17 cellular contexts compared by ENCODE assay signal in genomic region chr5:92874790-92875189, GRCh38.
DNase-seq lines count a peak whose midpoint lies in the region; ATAC-seq, FAIRE-seq and TF ChIP-seq lines count a peak whose summit lies in the region.
"Had no signal": no experiment of that assay in that cellular context is flagged by ENCODE, and none has a peak within 500 bp of the region (broad histone marks: within the 10 kb centered on the region; RNA-seq: fewer than 3 reads in every experiment).

No MANE protein-coding gene starts in this region.

- DNase-seq in HepG2 (ENCODE audit: low spot score) (no peak), right lobe of liver (no peak), amniotic epithelial cell (ENCODE audit: low read depth) (peak; percentile 8), NCI-H1930 (lab: John Stamatoyannopoulos, UW) (no peak), HK-2 (ENCODE audit: unreplicated experiment) (no peak)
- DNase-seq: 8988T; C1 segment of cervical spinal cord; Caco-2; CD4-positive, CD25-positive, alpha-beta regulatory T cell; CD8-positive, alpha-beta T cell; DMS53; DMS79 treated with DMSO at 0.1 percent for 48 hours; H9 had no signal

- TF ChIP-seq CTCF in HepG2 (CRISPR knock-in tag; IDR thresholded peaks at IDR 0.05) (no peak), right lobe of liver (IDR thresholded peaks at IDR 0.05) (no peak), HEK293 (tag by site-specific recombination; IDR thresholded peaks at IDR 0.05) (no peak)

- CTCF ChIA-PET in HepG2 (lab: Yijun Ruan, JAX; ENCODE audit: low intra/inter-chr PET ratio, low total read pairs): no interaction called here
- CTCF ChIA-PET in HEK293 (lab: Yijun Ruan, JAX): interaction anchor here (1.2 kb wide), 1 partner anchor 284 kb away, joined by 3 read pairs; no protein-coding TSS in a partner anchor

- H3K4me3 ChIP-seq in HepG2 (replicated peaks in 1 of 3; ENCODE audit: insufficient read depth in 1 of 3, low read depth in 2 of 3, low read length in 3 of 3) (no peak overlapping the region), right lobe of liver (no peak overlapping the region), HEK293 (ENCODE audit: low read depth, low read length) (no peak overlapping the region)
- H3K4me3 ChIP-seq: GM23338 had no signal

- H3K79me2 ChIP-seq in HepG2 (ENCODE audit: insufficient read depth, low read length): no peaks in the 10 kb centered on the region

- no peak for FAIRE-seq in HepG2 (lab: Jason Lieb, UNC)
- FAIRE-seq: GM12892 had no signal

- no TSS peak for BruUV-seq in HepG2 (replicated peaks; lab: Mats Ljungman, UMichigan)

- H3K36me3 ChIP-seq in HepG2 (replicated peaks in 1 of 2; ENCODE audit: control insufficient read depth in 1 of 2, insufficient read depth in 2 of 2, low read length in 2 of 2) (no peaks in the 10 kb centered on the region), right lobe of liver (no peaks in the 10 kb centered on the region), HEK293 (ENCODE audit: control insufficient read depth in 2 of 2, insufficient read depth in 1 of 2, low read length in 2 of 2) (no peaks in the 10 kb centered on the region)

- H4K20me1 ChIP-seq in HepG2 (ENCODE audit: insufficient read depth, low read length): no peaks in the 10 kb centered on the region

- H3K9me3 ChIP-seq in HepG2 (ENCODE audit: low read length) (peaks cover 17% of the 10 kb centered on the region), right lobe of liver (peaks cover 0 to 4% (median 0%) of the 10 kb centered on the region in 4 donors), HEK293 (ENCODE audit: control insufficient read depth, insufficient read depth, low read depth, low read length) (no peaks in the 10 kb centered on the region)

- no peaks in the 10 kb centered on the region; a peak in 2 of 5 replicates for H3K27me3 ChIP-seq in HepG2 (ENCODE audit: control insufficient read depth in 1 of 2, insufficient read depth in 2 of 2, low read length in 2 of 2)
- H3K27me3 ChIP-seq in right lobe of liver: no peaks in the 10 kb centered on the region

- H3K9ac ChIP-seq in HepG2 (ENCODE audit: insufficient read depth, low read depth, low read length): no peak overlapping the region

- ATAC-seq in HepG2: no peak
- ATAC-seq in right lobe of liver: no peak
- ATAC-seq in GM18520 (IDR thresholded peaks at IDR 0.05; ENCODE audit: unreplicated experiment): no peak
- ATAC-seq: CD8-positive, alpha-beta T cell; GM23338 had no signal

- H3K4me2 ChIP-seq in HepG2 (ENCODE audit: low read depth, low read length): no peak overlapping the region
- H3K4me2 ChIP-seq: GM23338 had no signal

- H3K27ac ChIP-seq in HepG2 (ENCODE audit: extremely low read length, insufficient read depth, low read length): no peak overlapping the region
- H3K27ac ChIP-seq in right lobe of liver: no peak overlapping the region
- no peak overlapping the region for H3K27ac ChIP-seq in HEK293 (ENCODE audit: extremely low read depth, low read depth, low read length)

- no peak for TF ChIP-seq EP300 in HepG2 (IDR thresholded peaks at IDR 0.05; ENCODE audit: low read depth in 2 of 2, low read length in 2 of 2)
- no peak for TF ChIP-seq EP300 in HepG2 (CRISPR knock-in tag; IDR thresholded peaks at IDR 0.05; ENCODE audit: borderline replicate concordance)

- 2% methylated on average over 2 of the region's 2 CpGs for WGBS in HepG2 (ENCODE audit: low lambda C conversion rate)
- 76% methylated on average over 2 of the region's 2 CpGs for WGBS in right lobe of liver (ENCODE audit: insufficient coverage, low coverage, low lambda C conversion rate, missing lambda C conversion rate)

- POLR2A ChIA-PET in HepG2 (lab: Yijun Ruan, JAX) (no interaction called here), HEK293 (lab: Yijun Ruan, JAX) (no interaction called here)

- in situ Hi-C loops in HepG2 (cut with HindIII; ENCODE audit: extremely low pct_ligation_motif_present, low pct_unique_long_range_greater_than_20kb): loop anchor here (25.0 kb wide), 1 partner anchor 913 kb away; no protein-coding TSS in a partner anchor

- intact Hi-C loops in HepG2 (cut with micrococcal nuclease; ENCODE audit: unreplicated experiment): no loop called here
- intact Hi-C loops in right lobe of liver (cut with DNase I): no loop called here

- no peak for TF ChIP-seq POLR2A in HepG2 (IDR thresholded peaks at IDR 0.05; ENCODE audit: insufficient read depth in 1 of 2, low read depth in 2 of 2, low read length in 2 of 2)
- no peak for TF ChIP-seq POLR2A in right lobe of liver (IDR thresholded peaks at IDR 0.05)

- no peak for TF ChIP-seq RAD21 in HepG2 (CRISPR knock-in tag; IDR thresholded peaks at IDR 0.05)

- H2AFZ ChIP-seq in HepG2 (ENCODE audit: low read length): no peak overlapping the region
- H2AFZ ChIP-seq: GM23338 had no signal

- no peaks in the 10 kb centered on the region for H3K4me1 ChIP-seq in HepG2 (ENCODE audit: insufficient read depth, low read length)
- no peaks in the 10 kb centered on the region for H3K4me1 ChIP-seq in right lobe of liver
- H3K4me1 ChIP-seq in HEK293 (ENCODE audit: control insufficient read depth, insufficient read depth, low read length): no peaks in the 10 kb centered on the region
- H3K4me1 ChIP-seq: Caco-2 had no signal

TF ChIP-seq in HepG2, 621 proteins besides CTCF, POLR2A, EP300 and RAD21:
- TF ChIP-seq AHR (CRISPR knock-in tag; IDR thresholded peaks at IDR 0.05): no peak
- peak; percentile 99 for TF ChIP-seq ZNF160 (CRISPR knock-in tag; IDR thresholded peaks at IDR 0.05)

TF ChIP-seq in HEK293, 187 proteins besides CTCF, POLR2A, EP300 and RAD21:
- TF ChIP-seq ZBTB44 (tag by site-specific recombination; IDR thresholded peaks at IDR 0.05) (no peak), SETDB1 (IDR thresholded peaks at IDR 0.05; ENCODE audit: insufficient read length, low read length) (peak; percentile 84)
TF ChIP-seq in HEK293: peak in this region for 1.

Comparison
In these comparisons a context has a peak if more than half of its experiments do, and no peak if none do; other contexts are left out.
1. Of the 63 proteins assayed by ChIP-seq in both HepG2 and HEK293: peak only in HepG2: none; only in HEK293: SETDB1; in both: none; in neither: 62.